Comparison of ENCODE assay signal across 27 cellular contexts in the genomic region with DNA sequence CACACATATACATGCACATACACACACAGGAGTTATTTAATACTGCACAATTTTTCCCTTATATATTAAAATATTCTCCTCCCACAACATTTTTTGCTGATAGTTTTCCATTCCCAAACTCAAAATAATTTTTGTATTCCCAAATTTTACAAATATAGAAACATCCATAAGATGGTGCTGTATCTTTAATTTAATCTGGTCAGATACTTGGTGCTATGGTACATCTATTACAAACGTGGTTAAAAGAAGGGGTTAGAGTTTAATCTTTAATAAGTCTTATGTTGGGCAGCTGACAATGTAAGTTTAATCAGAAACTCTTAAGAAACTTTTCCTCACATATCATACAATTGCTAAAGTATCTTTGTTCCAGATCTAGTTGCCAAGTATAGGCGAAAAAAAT. TPM values are rescaled to one million over a fixed set of nuclear protein-coding genes. Genes with fewer than 3 reads are reported as not detected.
A peak's percentile ranks its signal among the peaks of the same experiment; 100 is the strongest.
DNase-seq lines count a peak whose midpoint lies in the region; ATAC-seq and TF ChIP-seq lines count a peak whose summit lies in the region.
"Had no signal": no experiment of that assay in that cellular context is flagged by ENCODE, and none has a peak within 500 bp of the region (broad histone marks: within the 10 kb centered on the region; RNA-seq: fewer than 3 reads in every experiment).

No MANE protein-coding gene starts in this region.

- H3K9me2 ChIP-seq in HCT116 (ENCODE audit: insufficient read depth) (no peaks in the 10 kb centered on the region), hepatocyte (replicated peaks; ENCODE audit: insufficient read depth) (no peaks in the 10 kb centered on the region)

- no peak overlapping the region for H3K4me3 ChIP-seq in HCT116 (replicated peaks in 1 of 2; ENCODE audit: low read depth in 1 of 2, low read length in 2 of 2)
- H3K4me3 ChIP-seq in hepatocyte, result no peak overlapping the region
- H3K4me3 ChIP-seq in right atrium auricular region, result no peak overlapping the region
- H3K4me3 ChIP-seq: adrenal gland, neural progenitor cell, sigmoid colon had no signal

- RAD21 ChIA-PET in HCT116 (lab: Charles Lee; ENCODE audit: low non-redundant PET in 1 of 2, low total read pairs in 2 of 2, uncharacterized antibody in 2 of 2, unreplicated experiment in 2 of 2), result no interaction called here

- H3K9ac ChIP-seq in HCT116 (ENCODE audit: low read length), result no peak overlapping the region
- H3K9ac ChIP-seq: KMS-11, neural progenitor cell had no signal

- no peaks in the 10 kb centered on the region for H3K36me3 ChIP-seq in HCT116 (ENCODE audit: control insufficient read depth in 1 of 2, insufficient read depth in 2 of 2, low read length in 2 of 2)
- no peaks in the 10 kb centered on the region for H3K36me3 ChIP-seq in hepatocyte (replicated peaks; ENCODE audit: insufficient read depth, low read depth)
- no peaks in the 10 kb centered on the region for H3K36me3 ChIP-seq in right atrium auricular region
- H3K36me3 ChIP-seq: adrenal gland, neural progenitor cell, sigmoid colon, WERI-Rb-1 had no signal

- no peak for TF ChIP-seq POLR2A in HCT116 (IDR thresholded peaks at IDR 0.05; ENCODE audit: borderline replicate concordance, extremely low read depth, insufficient read depth, insufficient read length)

- H3K9me3 ChIP-seq in HCT116 (ENCODE audit: control insufficient read depth in 1 of 2, insufficient read depth in 1 of 2, low read depth in 1 of 2, low read length in 2 of 2) (no peaks in the 10 kb centered on the region), hepatocyte (ENCODE audit: low read depth) (no peaks in the 10 kb centered on the region), right atrium auricular region (no peaks in the 10 kb centered on the region)
- H3K9me3 ChIP-seq: adrenal gland, sigmoid colon had no signal

- TF ChIP-seq CTCF in HCT116 (IDR thresholded peaks at IDR 0.05 in 2 of 3, conservative IDR thresholded peaks at IDR 0.05 in 1 of 3; ENCODE audit: borderline replicate concordance in 1 of 3, insufficient read depth in 1 of 3, low read depth in 2 of 3, low read length in 2 of 3) (peak in 1 of 3 experiments; percentile 39; a peak in 2 of 6 replicates), hepatocyte (IDR thresholded peaks at IDR 0.05; ENCODE audit: poor library complexity) (peak; percentile 31), right atrium auricular region (IDR thresholded peaks at IDR 0.05) (no peak)

- no peak for ATAC-seq in HCT116
- no peak for ATAC-seq in GM21381 (IDR thresholded peaks at IDR 0.05; ENCODE audit: unreplicated experiment)
- ATAC-seq in Right ventricle myocardium inferior, result no peak
- ATAC-seq: activated T-cell treated with anti-CD3 and anti-CD28 coated beads, Interleukin-2, amount 50 U/mL, for 72 hours; Panc1 had no signal

- DNase-seq in ACHN (peak; percentile 13), HCT116 (ENCODE audit: low read depth, low spot score) (no peak), SK-MEL-5 (ENCODE audit: low read depth, low spot score) (peak; percentile 48), hepatocyte (ENCODE audit: low spot score) (no peak), Right ventricle myocardium inferior (ENCODE audit: missing footprints) (no peak), right atrium auricular region (ENCODE audit: low spot score) (no peak)
- DNase-seq: activated CD4-positive, alpha-beta T cell treated with anti-CD3 and anti-CD28 coated beads, Interleukin-2, amount 10 ng/mL, durations not matched to agents 24 days and 14 days; activated naive CD4-positive, alpha-beta T cell treated with Interleukin-2 at 50 U/mL for 16 hours; activated T-cell treated with anti-CD3 and anti-CD28 coated beads, Interleukin-2, amount 50 U/mL, for 72 hours; adrenal gland; CD4-positive, CD25-positive, alpha-beta regulatory T cell; dermis blood vessel endothelial cell; DMS153; GF-D8; glutamatergic neuron; kidney glomerular epithelial cell; MV-4-11; NCI-H187 treated with DMSO at 0.1 percent for 48 hours; NCI-H446; sigmoid colon; stimulated activated naive CD4-positive, alpha-beta T cell treated with Interleukin-2 at 50 U/mL for 16 hours; T-helper 2 cell; WERI-Rb-1 had no signal

- 60% methylated on average over 2 of the region's 2 CpGs for WGBS in hepatocyte (ENCODE audit: low lambda C conversion rate, missing lambda C conversion rate)

- H4K20me1 ChIP-seq in HCT116 (ENCODE audit: insufficient read depth), result no peaks in the 10 kb centered on the region
- H4K20me1 ChIP-seq in hepatocyte (ENCODE audit: insufficient read depth, poor library complexity, severe bottlenecking), result no peaks in the 10 kb centered on the region

- no TSS peak for BruUV-seq in HCT116 (replicated peaks; lab: Mats Ljungman, UMichigan)

- intact Hi-C loops in HCT116 (cut with micrococcal nuclease) (loop anchor here (10.0 kb wide), 1 partner anchor 468 kb away; no protein-coding TSS in a partner anchor), Right ventricle myocardium inferior (cut with DNase I) (no loop called here)

- POLR2A ChIA-PET in HCT116 (lab: Charles Lee), result no interaction called here

- H3K27ac ChIP-seq in HCT116 (ENCODE audit: low read depth, low read length), result no peak overlapping the region
- H3K27ac ChIP-seq in hepatocyte, result no peak overlapping the region
- no peak overlapping the region for H3K27ac ChIP-seq in right atrium auricular region
- H3K27ac ChIP-seq: adrenal gland, KMS-11, neural progenitor cell, sigmoid colon, WERI-Rb-1 had no signal

- H3K4me2 ChIP-seq in HCT116 (ENCODE audit: low read length), result no peak overlapping the region
- no peak overlapping the region for H3K4me2 ChIP-seq in hepatocyte
- H3K4me2 ChIP-seq: KMS-11, neural progenitor cell had no signal

- H3K4me1 ChIP-seq in HCT116 (ENCODE audit: control insufficient read depth in 1 of 2, insufficient read depth in 2 of 2, low read length in 2 of 2) (no peaks in the 10 kb centered on the region), hepatocyte (ENCODE audit: insufficient read depth) (no peaks in the 10 kb centered on the region), right atrium auricular region (no peaks in the 10 kb centered on the region)
- H3K4me1 ChIP-seq: adrenal gland, neural progenitor cell, sigmoid colon had no signal

- H2AFZ ChIP-seq in HCT116 (ENCODE audit: low read depth, low read length, poor library complexity, severe bottlenecking) (peak overlapping the region; percentile 43), hepatocyte (no peak overlapping the region)
- H2AFZ ChIP-seq: neural progenitor cell had no signal

- in situ Hi-C loops in ACHN (cut with HindIII; ENCODE audit: low pct_ligation_motif_present, low pct_unique_long_range_greater_than_20kb, low sequenced_read_pairs) (no loop called here), SK-MEL-5 (cut with HindIII; ENCODE audit: low pct_unique_long_range_greater_than_20kb, low sequenced_read_pairs) (no loop called here)

- H3K27me3 ChIP-seq in HCT116 (ENCODE audit: insufficient read depth, low read length), result no peaks in the 10 kb centered on the region
- H3K27me3 ChIP-seq in hepatocyte, result no peaks in the 10 kb centered on the region
- H3K27me3 ChIP-seq in right atrium auricular region, result no peaks in the 10 kb centered on the region
- H3K27me3 ChIP-seq: adrenal gland, neural progenitor cell, sigmoid colon had no signal

- peak; percentile 50 for TF ChIP-seq RAD21 in HCT116 (IDR thresholded peaks at IDR 0.05; ENCODE audit: low read depth)

- CTCF ChIA-PET in HCT116 (lab: Charles Lee), result no interaction called here

- no peaks in the 10 kb centered on the region for H3K79me2 ChIP-seq in HCT116 (ENCODE audit: insufficient read depth, low read length)
- H3K79me2 ChIP-seq in hepatocyte, result no peaks in the 10 kb centered on the region

TF ChIP-seq in HCT116, 20 proteins besides CTCF, POLR2A, EP300 and RAD21 (continues in another document):
- TF ChIP-seq SIN3A (IDR thresholded peaks at IDR 0.05; ENCODE audit: low read depth), result no peak
- TF ChIP-seq ZFX (IDR thresholded peaks at IDR 0.05), result no peak
- TF ChIP-seq ZBTB33 (IDR thresholded peaks at IDR 0.05; ENCODE audit: extremely low read depth, insufficient replicate concordance, low read length), result no peak
- TF ChIP-seq FOSL1 (IDR thresholded peaks at IDR 0.05; ENCODE audit: low read depth), result no peak
- no peak for TF ChIP-seq TCF7L2 (IDR thresholded peaks at IDR 0.05; ENCODE audit: borderline replicate concordance, extremely low read depth, insufficient read depth, insufficient read length)

RNA-seq across cellular contexts. Expression of gene CADPS2, which starts 10.2 kb away (rescaled TPM):
- 7.5 TPM for total RNA-seq in HCT116 (2021; ENCODE audit: unreplicated experiment)
- polyA plus RNA-seq in HCT116 (2012), result 3.3 TPM in 2 replicates
- 38.5 and 40.8 TPM in 2 replicates for total RNA-seq in SK-MEL-5 (2014; rRNA removed; shearing (Covaris generic))
- polyA plus RNA-seq in SK-MEL-5 (2015; cell fraction: cytosol; rRNA removed), result 13.9 and 20.6 TPM in 2 replicates
- 9.0 and 10.2 TPM in 2 replicates for polyA plus RNA-seq in SK-MEL-5 (2015; cell fraction: nucleus; rRNA removed)
- 37.4 and 41.5 TPM in 2 replicates for total RNA-seq in hepatocyte
- polyA plus RNA-seq in hepatocyte, result 15.7 and 16.3 TPM in 2 replicates
- 20.8 TPM for total RNA-seq in Right ventricle myocardium inferior
- 10 to 100 TPM; 11.8 to 19.9 TPM for total RNA-seq in right atrium auricular region
- total RNA-seq: activated CD4-positive, alpha-beta T cell treated with anti-CD3 and anti-CD28 coated beads, Interleukin-2, amount 10 ng/mL, durations not matched to agents 24 days and 14 days; activated T-cell treated with anti-CD3 and anti-CD28 coated beads, Interleukin-2, amount 50 U/mL, for 72 hours; CD4-positive, CD25-positive, alpha-beta regulatory T cell had no signal

Comparison
In these comparisons a context has a peak if more than half of its experiments do, and no peak if none do; other contexts are left out.
1. DNase-seq: peak in ACHN (single experiment) and SK-MEL-5 (single experiment); none in HCT116 (single experiment), hepatocyte (single experiment), Right ventricle myocardium inferior (single experiment) and right atrium auricular region (single experiment).